ENCODE assay signal across 8 cellular contexts in genomic region chr18:26215247-26215970, GRCh38. TPM values are rescaled to one million over a fixed set of nuclear protein-coding genes. Genes with fewer than 3 reads are reported as not detected.
DNase-seq lines count a peak whose midpoint lies in the region; ATAC-seq and TF ChIP-seq lines count a peak whose summit lies in the region.

No MANE protein-coding gene starts in this region.

- H3K4me1 Mint-ChIP-seq in chondrocyte (ENCODE audit: low read depth) = no peaks in the 10 kb centered on the region

- DNase-seq in activated gamma-delta T cell treated with Interleukin-2 at 50 U/mL for 16 hours = peak; percentile 28
- no peak for DNase-seq in activated gamma-delta T cell (lab: John Stamatoyannopoulos, UW)
- peak; percentile 32 for DNase-seq in activated CD4-positive, alpha-beta T cell treated with anti-CD3 and anti-CD28 coated beads, Interleukin-2, amount 50 U/mL, for 1 hour
- peak; percentile 28 for DNase-seq in stimulated activated CD4-positive, alpha-beta T cell treated with anti-CD3 and anti-CD28 coated beads, Interleukin-4, amount 100 ng/mL, for 1 hour
- no peak for DNase-seq in glomerular visceral epithelial cell (ENCODE audit: extremely low spot score)
- no peak for DNase-seq in NCI-H510A treated with DMSO at 0.1 percent for 48 hours (lab: John Stamatoyannopoulos, UW)
- DNase-seq in chondrocyte (ENCODE audit: low spot score) = no peak

- no peak overlapping the region for H3K27ac Mint-ChIP-seq in chondrocyte (ENCODE audit: unreplicated experiment)

- H3K36me3 Mint-ChIP-seq in chondrocyte (ENCODE audit: low read depth) = no peaks in the 10 kb centered on the region

- H3K9me3 Mint-ChIP-seq in chondrocyte (ENCODE audit: low read depth) = no peaks in the 10 kb centered on the region

- TF ChIP-seq CTCF in chondrocyte (IDR thresholded peaks at IDR 0.05) = no peak

- no peak overlapping the region for H3K4me3 Mint-ChIP-seq in chondrocyte (ENCODE audit: unreplicated experiment)

- peak; percentile 94 for ATAC-seq in HG03354 (IDR thresholded peaks at IDR 0.05; ENCODE audit: poor library complexity, severe bottlenecking, unreplicated experiment)

- H3K27me3 Mint-ChIP-seq in chondrocyte (ENCODE audit: low read depth) = peaks cover 13% of the 10 kb centered on the region

RNA-seq across cellular contexts. Expression of gene TAF4B, which starts 10.8 kb away (rescaled TPM):
- 1.7 to 2.2 TPM (median 2.0 TPM) in 3 replicates for total RNA-seq in chondrocyte

Comparison
In these comparisons a context has a peak if more than half of its experiments do, and no peak if none do; other contexts are left out.
1. DNase-seq: peak in activated gamma-delta T cell treated with Interleukin-2 at 50 U/mL for 16 hours (single experiment), activated CD4-positive, alpha-beta T cell treated with anti-CD3 and anti-CD28 coated beads, Interleukin-2, amount 50 U/mL, for 1 hour (single experiment) and stimulated activated CD4-positive, alpha-beta T cell treated with anti-CD3 and anti-CD28 coated beads, Interleukin-4, amount 100 ng/mL, for 1 hour (single experiment); none in activated gamma-delta T cell (single experiment), glomerular visceral epithelial cell (single experiment), NCI-H510A treated with DMSO at 0.1 percent for 48 hours (single experiment) and chondrocyte (single experiment).